ENCODE assay signal across 10 cellular contexts in genomic region chr6:28802417-28803336, GRCh38.
DNase-seq lines count a peak whose midpoint lies in the region; ATAC-seq and TF ChIP-seq lines count a peak whose summit lies in the region.
"Had no signal": no experiment of that assay in that cellular context is flagged by ENCODE, and none has a peak within 500 bp of the region (broad histone marks: within the 10 kb centered on the region; RNA-seq: fewer than 3 reads in every experiment).

No MANE protein-coding gene starts in this region.

- H3K36me3 Mint-ChIP-seq in GM23338 (ENCODE audit: low read depth), result no peaks in the 10 kb centered on the region
- no peaks in the 10 kb centered on the region for H3K36me3 Mint-ChIP-seq in endodermal cell (ENCODE audit: low read depth)

- H3K4me2 ChIP-seq in GM23338, result peak overlapping the region; percentile 84

- 45 to 48% methylated on average over 10 to 25 of the region's 25 CpGs for WGBS in endodermal cell (ENCODE audit: insufficient coverage in 1 of 2, insufficient read length in 1 of 2), 2 experiments

- H2AFZ ChIP-seq in ACC112 (ENCODE audit: low read length, unreplicated experiment) (no peak overlapping the region), GM23338 (peak overlapping the region; percentile 98)

- H3K36me3 ChIP-seq in ACC112 (ENCODE audit: insufficient read depth, low read length) (no peaks in the 10 kb centered on the region), GM23338 (ENCODE audit: insufficient read depth) (no peaks in the 10 kb centered on the region), endodermal cell (ENCODE audit: control insufficient read depth, insufficient read depth, low read length) (no peaks in the 10 kb centered on the region)
- H3K36me3 ChIP-seq: thyroid gland had no signal

- H3K4me1 ChIP-seq in ACC112 (ENCODE audit: control insufficient read depth, insufficient read depth, low read length, unreplicated experiment), result no peaks in the 10 kb centered on the region
- H3K4me1 ChIP-seq in GM23338 (ENCODE audit: insufficient read depth), result peaks cover 7% of the 10 kb centered on the region; the same call in 1 of the 2 replicates
- H3K4me1 ChIP-seq in endodermal cell (ENCODE audit: control insufficient read depth, insufficient read depth, low read length), result no peaks in the 10 kb centered on the region
- H3K4me1 ChIP-seq: thyroid gland had no signal

- peak; percentile 68 for DNase-seq in GM23338 (ENCODE audit: low spot score)
- DNase-seq in NCI-H524 treated with DMSO at 0.1 percent for 48 hours (lab: John Stamatoyannopoulos, UW), result peak; percentile 52
- DNase-seq in endodermal cell, result peak; percentile 83
- no peak for DNase-seq in Ammon's horn (ENCODE audit: low spot score)
- DNase-seq: NCI-H2029, thyroid gland had no signal

- H4K20me1 ChIP-seq in GM23338 (replicated peaks; ENCODE audit: insufficient read depth), result no peaks in the 10 kb centered on the region; the same call in 1 of the 2 replicates

- no peak overlapping the region for H3K27ac ChIP-seq in ACC112 (ENCODE audit: low read depth, low read length)
- H3K27ac ChIP-seq in GM23338 (ENCODE audit: low read depth), result no peak overlapping the region
- no peak overlapping the region for H3K27ac ChIP-seq in endodermal cell (ENCODE audit: low read depth, low read length)
- H3K27ac ChIP-seq: thyroid gland had no signal

- H3K79me2 ChIP-seq in ACC112 (ENCODE audit: control insufficient read depth, insufficient read depth, low read length, unreplicated experiment) (no peaks in the 10 kb centered on the region), GM23338 (replicated peaks; ENCODE audit: insufficient read depth) (no peaks in the 10 kb centered on the region)

- H3F3A ChIP-seq in GM23338 (replicated peaks; ENCODE audit: low read depth), result no peaks in the 10 kb centered on the region; the same call in 1 of the 2 replicates

- H3K4me1 Mint-ChIP-seq in GM23338 (peaks cover 8% of the 10 kb centered on the region), endodermal cell (peaks cover 7% of the 10 kb centered on the region)

- no peaks in the 10 kb centered on the region for H3K9me3 ChIP-seq in endodermal cell (ENCODE audit: control insufficient read depth, low read length)
- H3K9me3 ChIP-seq: thyroid gland had no signal

- no peaks in the 10 kb centered on the region for H3K9me2 ChIP-seq in GM23338 (ENCODE audit: insufficient read depth)

- peaks cover 30% of the 10 kb centered on the region for H3K27me3 ChIP-seq in ACC112 (ENCODE audit: insufficient read depth, low read length)
- peaks cover 64% of the 10 kb centered on the region for H3K27me3 ChIP-seq in GM23338 (ENCODE audit: insufficient read depth)
- peaks cover 45% of the 10 kb centered on the region for H3K27me3 ChIP-seq in endodermal cell (ENCODE audit: control insufficient read depth, insufficient read depth, low read length, poor library complexity, severe bottlenecking)

- H3K27ac Mint-ChIP-seq in GM23338, result no peak overlapping the region
- no peak overlapping the region for H3K27ac Mint-ChIP-seq in endodermal cell

- H3K9me3 Mint-ChIP-seq in GM23338 (peaks cover 5% of the 10 kb centered on the region), endodermal cell (no peaks in the 10 kb centered on the region)

- TF ChIP-seq CTCF in GM23338 (conservative IDR thresholded peaks at IDR 0.05; ENCODE audit: low read depth in 2 of 2), result no peak
- no peak for TF ChIP-seq CTCF in endodermal cell (conservative IDR thresholded peaks at IDR 0.05)

- H3K9ac ChIP-seq in endodermal cell (ENCODE audit: extremely low read depth, low read length, poor library complexity, severe bottlenecking), result no peak overlapping the region

- peaks cover 32% of the 10 kb centered on the region for H3K27me3 Mint-ChIP-seq in GM23338 (ENCODE audit: insufficient read depth, low read depth, poor library complexity)
- peaks cover 81% of the 10 kb centered on the region for H3K27me3 Mint-ChIP-seq in endodermal cell (ENCODE audit: insufficient read depth)

- H3K4me3 ChIP-seq in ACC112 (ENCODE audit: low read depth, low read length), result peak overlapping the region; percentile 33
- H3K4me3 ChIP-seq in GM23338, result peak overlapping the region; percentile 83
- peak overlapping the region; percentile 73 for H3K4me3 ChIP-seq in endodermal cell (ENCODE audit: low read length)
- H3K4me3 ChIP-seq: thyroid gland had no signal

- H3K4me3 Mint-ChIP-seq in GM23338, result peak overlapping the region; percentile 85
- peak overlapping the region; percentile 41 for H3K4me3 Mint-ChIP-seq in endodermal cell

- ATAC-seq in GM23338, result peak; percentile 89
- no peak for ATAC-seq in GM21737 (IDR thresholded peaks at IDR 0.05; ENCODE audit: unreplicated experiment)
- ATAC-seq in GM18909 (IDR thresholded peaks at IDR 0.05; ENCODE audit: poor library complexity, unreplicated experiment), result no peak
- ATAC-seq in GM19035 (IDR thresholded peaks at IDR 0.05; ENCODE audit: unreplicated experiment), result no peak

TF ChIP-seq in GM23338, 12 proteins besides CTCF, POLR2A, EP300 and RAD21:
- TF ChIP-seq STAT1 (IDR thresholded peaks at IDR 0.05; ENCODE audit: unreplicated experiment), result no peak
- TF ChIP-seq JUNB (IDR thresholded peaks at IDR 0.05; ENCODE audit: unreplicated experiment), result no peak
- peak; percentile 26 for TF ChIP-seq REST (IDR thresholded peaks at IDR 0.05; ENCODE audit: unreplicated experiment)
- no peak for TF ChIP-seq CREB1 (CRISPR knock-in tag; IDR thresholded peaks at IDR 0.05; ENCODE audit: low read depth)
- no peak for TF ChIP-seq NANOG (IDR thresholded peaks at IDR 0.05; ENCODE audit: borderline replicate concordance)
- no peak for TF ChIP-seq ETS1 (IDR thresholded peaks at IDR 0.05)

Comparison
In these comparisons a context has a peak if more than half of its experiments do, and no peak if none do; other contexts are left out.
1. H3K4me3 ChIP-seq: peak in every context shown above with its lines; median percentile 83 in GM23338; 73 in endodermal cell; 33 in ACC112.